Comparison of ENCODE assay signal across 8 cellular contexts in the genomic region with DNA sequence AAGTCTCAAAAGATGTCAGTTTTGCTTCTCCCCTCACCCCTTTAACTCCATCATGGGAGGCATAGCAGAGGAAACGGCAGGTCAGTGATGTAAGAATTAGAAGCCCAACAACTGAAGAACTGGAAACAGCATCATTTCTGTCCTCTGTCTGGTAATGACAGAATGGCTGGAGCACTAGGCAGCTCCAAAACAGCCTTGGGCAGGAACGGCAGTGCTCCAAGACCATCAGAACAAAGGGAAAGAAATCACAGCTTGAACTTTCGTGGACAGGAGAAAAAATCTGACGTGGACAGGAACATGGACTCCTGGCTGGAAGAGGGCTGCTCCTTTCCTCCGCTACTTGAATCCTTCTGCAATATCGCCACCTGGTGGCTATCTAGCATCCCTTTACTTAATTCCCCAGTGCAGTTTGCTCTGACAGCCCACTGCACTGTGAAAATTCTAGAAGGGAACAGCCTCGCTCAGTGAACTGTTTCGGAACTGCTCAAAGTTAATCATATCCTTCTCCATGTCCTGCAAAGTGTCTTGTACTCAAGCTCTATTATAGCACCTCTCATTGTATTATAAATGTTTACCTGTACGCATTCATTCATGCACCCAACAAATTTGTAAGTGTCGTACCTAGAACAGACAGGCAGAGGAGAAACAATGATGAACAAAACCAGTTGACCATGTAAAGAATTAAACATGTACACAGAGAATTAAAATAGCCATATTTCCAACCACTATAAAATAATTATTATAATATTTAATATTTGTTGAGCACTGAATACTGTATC. TPM values are rescaled to one million over a fixed set of nuclear protein-coding genes. Genes with fewer than 3 reads are reported as not detected.
DNase-seq lines count a peak whose midpoint lies in the region; ATAC-seq, FAIRE-seq and TF ChIP-seq lines count a peak whose summit lies in the region.

No MANE protein-coding gene starts in this region.

- no peaks in the 10 kb centered on the region for H3K9me1 ChIP-seq in keratinocyte (ENCODE audit: control insufficient read depth, extremely low read depth, insufficient read depth, low read length)

- H3K4me1 ChIP-seq in keratinocyte (ENCODE audit: control insufficient read depth, extremely low read depth, insufficient read depth, low read length), result no peaks in the 10 kb centered on the region

- peak; percentile 70 for TF ChIP-seq CTCF in AG09319 (IDR thresholded peaks at IDR 0.05; ENCODE audit: low read depth, low read length)
- TF ChIP-seq CTCF in WERI-Rb-1 (IDR thresholded peaks at IDR 0.05; ENCODE audit: low read depth, low read length), result peak; percentile 77
- peak; percentile 76 to 86 (median 77) for TF ChIP-seq CTCF in keratinocyte (optimal IDR thresholded peaks at IDR 0.05 in 1 of 3, IDR thresholded peaks at IDR 0.05 in 1 of 3, conservative IDR thresholded peaks at IDR 0.05 in 1 of 3; ENCODE audit: extremely low read depth in 1 of 3, insufficient read depth in 2 of 3, low read length in 3 of 3)

- H3K9ac ChIP-seq in keratinocyte (ENCODE audit: control insufficient read depth, extremely low read depth, insufficient read depth, low read length), result no peak overlapping the region

- H3K27me3 ChIP-seq in WERI-Rb-1 (ENCODE audit: insufficient read depth, low read depth, severe bottlenecking) (no peaks in the 10 kb centered on the region), keratinocyte (ENCODE audit: control insufficient read depth, extremely low read depth, insufficient read depth, low read length) (no peaks in the 10 kb centered on the region)

- H3K79me2 ChIP-seq in keratinocyte (ENCODE audit: control insufficient read depth, insufficient read depth, low read length), result no peaks in the 10 kb centered on the region

- peak; percentile 74 for FAIRE-seq in keratinocyte (lab: Jason Lieb, UNC)

- peak; percentile 92 for ATAC-seq in GM18858 (IDR thresholded peaks at IDR 0.05; ENCODE audit: unreplicated experiment)
- peak; percentile 89 for ATAC-seq in HG03066 (IDR thresholded peaks at IDR 0.05; ENCODE audit: low read depth, unreplicated experiment)

- no peak overlapping the region for H3K27ac ChIP-seq in WERI-Rb-1
- H3K27ac ChIP-seq in keratinocyte (ENCODE audit: control insufficient read depth, insufficient read depth, low read length), result no peak overlapping the region

- H3K4me2 ChIP-seq in keratinocyte (ENCODE audit: control insufficient read depth, extremely low read depth, insufficient read depth, low read depth, low read length), result peak overlapping the region; percentile 44

- H2AFZ ChIP-seq in keratinocyte (ENCODE audit: control insufficient read depth, low read length), result peak overlapping the region; percentile 50

- H3K9me3 ChIP-seq in WERI-Rb-1 (ENCODE audit: severe bottlenecking) (no peaks in the 10 kb centered on the region), keratinocyte (ENCODE audit: control insufficient read depth, low read depth, low read length) (no peaks in the 10 kb centered on the region)

- DNase-seq in AG09319 (ENCODE audit: extremely low read depth, low read depth) (peak; percentile 80), NCI-H2107 (lab: John Stamatoyannopoulos, UW) (peak; percentile 74), WERI-Rb-1 (peak; percentile 67), keratinocyte (ENCODE audit: low read depth, low spot score) (peak; percentile 32)
- DNase-seq in central memory CD4-positive, alpha-beta T cell, result peak; percentile 55
- DNase-seq in stimulated activated CD4-positive, alpha-beta T cell treated with anti-CD3 and anti-CD28 coated beads, Interleukin-1b, Interleukin-23, amount 100 ng/mL, for 48 hours, result peak; percentile 28

- no peaks in the 10 kb centered on the region for H4K20me1 ChIP-seq in keratinocyte (ENCODE audit: control insufficient read depth, extremely low read depth, insufficient read depth, low read length)

- H3K36me3 ChIP-seq in WERI-Rb-1, result no peaks in the 10 kb centered on the region
- no peaks in the 10 kb centered on the region for H3K36me3 ChIP-seq in keratinocyte (ENCODE audit: control insufficient read depth in 2 of 2, extremely low read depth in 1 of 2, insufficient read depth in 2 of 2, low read length in 2 of 2)

- H3K4me3 ChIP-seq in WERI-Rb-1 (ENCODE audit: low read depth, low read length) (no peak overlapping the region), keratinocyte (ENCODE audit: control insufficient read depth in 2 of 3, extremely low read depth in 1 of 3, insufficient read depth in 2 of 3, low read depth in 1 of 3, low read length in 3 of 3) (peak overlapping the region in 1 of 3 experiments; percentile 19)

- dilution Hi-C loops in keratinocyte (cut with MboI; ENCODE audit: extremely low pct_ligation_motif_present, low sequenced_read_pairs), result no loop called here

RNA-seq across cellular contexts. Expression of a gene that starts 20.4 kb away (rescaled TPM):
- polyA plus RNA-seq in keratinocyte, result 2.3 to 2.8 TPM (median 2.7 TPM) in 3 replicates
- polyA plus RNA-seq in keratinocyte (2011; ENCODE audit: low read depth), result 1.3 TPM
- polyA plus RNA-seq in keratinocyte (2011; cell fraction: cytosol; rRNA removed), result 1.8 and 1.9 TPM in 2 replicates
- polyA plus RNA-seq in keratinocyte (2011; cell fraction: nucleus; rRNA removed), result 3.3 and 4.0 TPM in 2 replicates
- 2.6 and 3.0 TPM in 2 replicates for polyA plus RNA-seq in keratinocyte (2012; ENCODE audit: low replicate concordance)
- 2.1 to 3.5 TPM in 2 of 3 replicates, not detected in the other for polyA minus RNA-seq in keratinocyte
- polyA minus RNA-seq in keratinocyte (2011; cell fraction: cytosol; rRNA and poly(A)+ RNA removed), result not detected
- 2.3 and 3.9 TPM in 2 replicates for polyA minus RNA-seq in keratinocyte (2011; cell fraction: nucleus; rRNA and poly(A)+ RNA removed)

RNA-seq across cellular contexts. Expression of a gene that starts 24.1 kb away (rescaled TPM):
- 0.12 to 0.16 TPM in 2 of 3 replicates, not detected in the other for polyA plus RNA-seq in keratinocyte
- polyA plus RNA-seq in keratinocyte (2011; ENCODE audit: low read depth), result not detected
- polyA plus RNA-seq in keratinocyte (2011; cell fraction: cytosol; rRNA removed), result 0.04 TPM in 1 of 2 replicates, not detected in the other
- 0.08 and 0.19 TPM in 2 replicates for polyA plus RNA-seq in keratinocyte (2011; cell fraction: nucleus; rRNA removed)
- 0.06 TPM in 1 of 2 replicates, not detected in the other for polyA plus RNA-seq in keratinocyte (2012; ENCODE audit: low replicate concordance)
- not detected in 3 replicates for polyA minus RNA-seq in keratinocyte
- polyA minus RNA-seq in keratinocyte (2011; cell fraction: cytosol; rRNA and poly(A)+ RNA removed), result not detected
- not detected in 2 replicates for polyA minus RNA-seq in keratinocyte (2011; cell fraction: nucleus; rRNA and poly(A)+ RNA removed)

RNA-seq across cellular contexts. Expression of a gene that starts 29.8 kb away (rescaled TPM):
- polyA plus RNA-seq in keratinocyte, result 7.6 to 16.1 TPM (median 9.2 TPM) in 3 replicates
- 5.6 TPM for polyA plus RNA-seq in keratinocyte (2011; ENCODE audit: low read depth)
- 6.7 and 8.7 TPM in 2 replicates for polyA plus RNA-seq in keratinocyte (2011; cell fraction: cytosol; rRNA removed)
- polyA plus RNA-seq in keratinocyte (2011; cell fraction: nucleus; rRNA removed), result 10.9 and 14.0 TPM in 2 replicates
- polyA plus RNA-seq in keratinocyte (2012; ENCODE audit: low replicate concordance), result 9.0 and 17.9 TPM in 2 replicates
- 3.2 to 15.6 TPM (median 7.3 TPM) in 3 replicates for polyA minus RNA-seq in keratinocyte
- 11.1 TPM for polyA minus RNA-seq in keratinocyte (2011; cell fraction: cytosol; rRNA and poly(A)+ RNA removed)
- polyA minus RNA-seq in keratinocyte (2011; cell fraction: nucleus; rRNA and poly(A)+ RNA removed), result 8.2 and 14.6 TPM in 2 replicates

Comparison
In these comparisons a context has a peak if more than half of its experiments do, and no peak if none do; other contexts are left out.
1. DNase-seq: peak in every context shown above with its lines; median percentile 80 in AG09319; 74 in NCI-H2107; 67 in WERI-Rb-1; 55 in central memory CD4-positive, alpha-beta T cell; 32 in keratinocyte; 28 in stimulated activated CD4-positive, alpha-beta T cell treated with anti-CD3 and anti-CD28 coated beads, Interleukin-1b, Interleukin-23, amount 100 ng/mL, for 48 hours.